In genomic region chr16:57622361-57623250, GRCh38 we compare ENCODE assay signal across 11 cellular contexts. TPM values are rescaled to one million over a fixed set of nuclear protein-coding genes. Genes with fewer than 3 reads are reported as not detected.
DNase-seq lines count a peak whose midpoint lies in the region; ATAC-seq and TF ChIP-seq lines count a peak whose summit lies in the region.
"Had no signal": no experiment of that assay in that cellular context is flagged by ENCODE, and none has a peak within 500 bp of the region (broad histone marks: within the 10 kb centered on the region; RNA-seq: fewer than 3 reads in every experiment).

No MANE protein-coding gene starts in this region.

- intact Hi-C loops in colonic mucosa (cut with DNase I), result no loop called here

- no peak for TF ChIP-seq CTCF in colonic mucosa (IDR thresholded peaks at IDR 0.05)
- TF ChIP-seq CTCF in nephron (IDR thresholded peaks at IDR 0.05; ENCODE audit: unreplicated experiment in 3 of 3), result no peak

- peak overlapping the region in 1 of 2 donors; percentile 13 for H3K9ac ChIP-seq in colonic mucosa (ENCODE audit: low read depth in 2 of 2, low read length in 2 of 2)

- DNase-seq in NCI-H2196 (lab: John Stamatoyannopoulos, UW; ENCODE audit: unreplicated experiment) (peak; percentile 44), NCI-H2196 treated with DMSO at 0.1 percent for 48 hours (lab: John Stamatoyannopoulos, UW; ENCODE audit: unreplicated experiment) (no peak), colonic mucosa (no peak)
- DNase-seq in activated CD4-positive, CD25-positive, alpha-beta regulatory T cell treated with anti-CD3 and anti-CD28 coated beads, Interleukin-2, amount 50 U/mL, for 72 hours, result no peak
- DNase-seq: stimulated activated CD8-positive, alpha-beta memory T cell treated with anti-CD3 and anti-CD28 coated beads, Interleukin-4, amount 100 ng/mL, for 48 hours; T-helper 2 cell had no signal

- no peaks in the 10 kb centered on the region for H3K36me3 ChIP-seq in colonic mucosa
- no peaks in the 10 kb centered on the region for H3K36me3 ChIP-seq in urinary bladder (ENCODE audit: insufficient read depth)

- H3K27ac ChIP-seq in colonic mucosa (peak overlapping the region; percentile 11), urinary bladder (ENCODE audit: low read depth) (peak overlapping the region; percentile 38)

- H3K9me3 Mint-ChIP-seq in nephron, result no peaks in the 10 kb centered on the region

- peaks cover 27% of the 10 kb centered on the region for H3K27me3 Mint-ChIP-seq in nephron (ENCODE audit: low read depth)

- 72% methylated on average over 16 of the region's 16 CpGs for WGBS in urinary bladder

- no peaks in the 10 kb centered on the region for H3K9me3 ChIP-seq in colonic mucosa

- H3K36me3 Mint-ChIP-seq in nephron (ENCODE audit: low read depth), result no peaks in the 10 kb centered on the region

- H3K27ac Mint-ChIP-seq in nephron, result peak overlapping the region; percentile 76 to 92 (median 82)

- ATAC-seq in HG02970 (IDR thresholded peaks at IDR 0.05; ENCODE audit: low FRiP score, unreplicated experiment), result no peak
- no peak for ATAC-seq in GM21526 (IDR thresholded peaks at IDR 0.05; ENCODE audit: low FRiP score, unreplicated experiment)

- peaks cover 50% of the 10 kb centered on the region for H3K4me1 Mint-ChIP-seq in nephron

- no peaks in the 10 kb centered on the region for H3K27me3 ChIP-seq in colonic mucosa

- no peak overlapping the region for H3K4me3 Mint-ChIP-seq in nephron

- no peak overlapping the region for H3K4me3 ChIP-seq in colonic mucosa
- no peak overlapping the region for H3K4me3 ChIP-seq in urinary bladder (ENCODE audit: low read depth, low read length)

- no peaks in the 10 kb centered on the region for H3K4me1 ChIP-seq in colonic mucosa
- H3K4me1 ChIP-seq in urinary bladder (ENCODE audit: insufficient read depth), result no peaks in the 10 kb centered on the region

RNA-seq across cellular contexts. Expression of gene ADGRG1, which starts 5.8 kb away (rescaled TPM):
- total RNA-seq in colonic mucosa (100 to 1,000 TPM in 1 of 2 donors, 10 to 100 TPM in 1; 68.9 to 126 TPM), urinary bladder (11.5 TPM)
- polyA plus RNA-seq in urinary bladder, result 36.1 TPM

RNA-seq across cellular contexts. Expression of gene ADGRG3, which starts 45.5 kb away (rescaled TPM):
- under 1 TPM; 0.27 to 0.82 TPM for total RNA-seq in colonic mucosa
- total RNA-seq in urinary bladder, result 1.2 TPM
- polyA plus RNA-seq in urinary bladder, result 1.5 TPM
- total RNA-seq: activated CD8-positive, alpha-beta memory T cell treated with anti-CD3 and anti-CD28 coated beads for 36 hours had no signal
